In genomic region chr2:69641887-69642708, GRCh38 we compare ENCODE assay signal across 8 cellular contexts. TPM values are rescaled to one million over a fixed set of nuclear protein-coding genes. Genes with fewer than 3 reads are reported as not detected.
DNase-seq lines count a peak whose midpoint lies in the region; ATAC-seq and TF ChIP-seq lines count a peak whose summit lies in the region.

No MANE protein-coding gene starts in this region.

- no peaks in the 10 kb centered on the region for H3K9me3 Mint-ChIP-seq in endodermal cell

- no peaks in the 10 kb centered on the region for H3F3A ChIP-seq in OCI-LY1 (ENCODE audit: insufficient read depth, low read length)

- H3K4me3 Mint-ChIP-seq in endodermal cell, result peak overlapping the region; percentile 91

- no peaks in the 10 kb centered on the region for H3K27me3 ChIP-seq in OCI-LY1 (ENCODE audit: insufficient read depth, low read length)
- no peaks in the 10 kb centered on the region for H3K27me3 ChIP-seq in endodermal cell (ENCODE audit: control insufficient read depth, insufficient read depth, low read length, poor library complexity, severe bottlenecking)
- H3K27me3 ChIP-seq in neuron (ENCODE audit: insufficient read depth, low read length), result no peaks in the 10 kb centered on the region

- H3K9me2 ChIP-seq in OCI-LY1 (ENCODE audit: low read depth, low read length), result no peaks in the 10 kb centered on the region

- no peaks in the 10 kb centered on the region for H4K20me1 ChIP-seq in OCI-LY1 (ENCODE audit: insufficient read depth, low read length)

- H3K4me2 ChIP-seq in OCI-LY1 (ENCODE audit: low read length), result peak overlapping the region; percentile 81

- H3K9ac ChIP-seq in OCI-LY1 (ENCODE audit: low read length) (peak overlapping the region; percentile 73; the same call in 1 of the 2 replicates), endodermal cell (ENCODE audit: extremely low read depth, low read length, poor library complexity, severe bottlenecking) (peak overlapping the region; percentile 73)

- peak overlapping the region; percentile 93 for H3K27ac Mint-ChIP-seq in endodermal cell

- peaks cover 2% of the 10 kb centered on the region for H3K36me3 Mint-ChIP-seq in endodermal cell (ENCODE audit: low read depth)

- H3K4me3 ChIP-seq in OCI-LY1 (ENCODE audit: low read depth, low read length, poor library complexity, severe bottlenecking) (peak overlapping the region; percentile 78), endodermal cell (ENCODE audit: low read length) (peak overlapping the region; percentile 91), neuron (ENCODE audit: low read length) (peak overlapping the region; percentile 76)

- H3K36me3 ChIP-seq in OCI-LY1 (ENCODE audit: insufficient read depth, low read length), result peaks cover 4% of the 10 kb centered on the region
- H3K36me3 ChIP-seq in endodermal cell (ENCODE audit: control insufficient read depth, insufficient read depth, low read length), result peaks cover 6% of the 10 kb centered on the region
- H3K36me3 ChIP-seq in neuron (ENCODE audit: insufficient read depth, low read length), result no peaks in the 10 kb centered on the region

- H2AFZ ChIP-seq in OCI-LY1 (ENCODE audit: low read length) (no peak overlapping the region), neuron (ENCODE audit: low read depth, low read length) (peak overlapping the region; percentile 64)

- TF ChIP-seq CTCF in C4-2B (conservative IDR thresholded peaks at IDR 0.05), result no peak
- TF ChIP-seq CTCF in OCI-LY1 (IDR thresholded peaks at IDR 0.05; ENCODE audit: low read length), result no peak
- TF ChIP-seq CTCF in endodermal cell (conservative IDR thresholded peaks at IDR 0.05), result no peak

- DNase-seq in endodermal cell (no peak), MV-4-11 (lab: John Stamatoyannopoulos, UW) (no peak), posterior vena cava (ENCODE audit: low spot score) (no peak), H4 (ENCODE audit: low spot score) (no peak)

- no peaks in the 10 kb centered on the region for H3K79me2 ChIP-seq in OCI-LY1 (ENCODE audit: insufficient read depth, low read length)

- peaks cover 46% of the 10 kb centered on the region for H3K4me1 ChIP-seq in OCI-LY1 (ENCODE audit: insufficient read depth, low read length, severe bottlenecking)
- peaks cover 3% of the 10 kb centered on the region for H3K4me1 ChIP-seq in endodermal cell (ENCODE audit: control insufficient read depth, insufficient read depth, low read length)
- peaks cover 34% of the 10 kb centered on the region for H3K4me1 ChIP-seq in neuron (ENCODE audit: insufficient read depth, low read length)

- H3K4me1 Mint-ChIP-seq in endodermal cell, result peaks cover 46% of the 10 kb centered on the region

- H3K27ac ChIP-seq in C4-2B, result peak overlapping the region; percentile 87; the same call in 1 of the 2 replicates
- no peak overlapping the region for H3K27ac ChIP-seq in OCI-LY1 (ENCODE audit: low read depth, low read length, poor library complexity, severe bottlenecking)
- no peak overlapping the region for H3K27ac ChIP-seq in endodermal cell (ENCODE audit: low read depth, low read length)

- WGBS in endodermal cell (ENCODE audit: insufficient coverage in 1 of 2, insufficient read length in 1 of 2), 2 experiments, result 43 to 73% methylated on average over 6 to 9 of the region's 12 CpGs

- no peaks in the 10 kb centered on the region for H3K27me3 Mint-ChIP-seq in endodermal cell (ENCODE audit: insufficient read depth)

- no peak for ATAC-seq in GM18861 (IDR thresholded peaks at IDR 0.05; ENCODE audit: unreplicated experiment)

- intact Hi-C loops in posterior vena cava (cut with DNase I), result no loop called here

- no peaks in the 10 kb centered on the region for H3K9me3 ChIP-seq in OCI-LY1 (ENCODE audit: low read length)
- H3K9me3 ChIP-seq in endodermal cell (ENCODE audit: control insufficient read depth, low read length), result no peaks in the 10 kb centered on the region
- H3K9me3 ChIP-seq in neuron (ENCODE audit: low read length), result no peaks in the 10 kb centered on the region

RNA-seq across cellular contexts. Expression of gene AAK1, which starts 1.4 kb away (rescaled TPM):
- total RNA-seq in endodermal cell (10 to 100 TPM; 29.2 to 34.7 TPM), posterior vena cava (10 to 100 TPM; 63.0 to 67.0 TPM)
- polyA plus RNA-seq in endodermal cell (2013, experiment 1 of 2), result 21.3 TPM
- 20.5 TPM for polyA plus RNA-seq in endodermal cell (2013, experiment 2 of 2)
- total RNA-seq in H4 (2014; rRNA removed; shearing (Covaris generic)), result 11.5 and 19.8 TPM in 2 replicates
